Comparison of ENCODE assay signal across 1 cellular context in genomic region chr11:128837627-128838026, GRCh38.
TF ChIP-seq lines count a peak whose summit lies in the region.

No MANE protein-coding gene starts in this region.

TF ChIP-seq in SK-N-SH, 30 proteins besides CTCF, POLR2A, EP300 and RAD21 (continued from another document):
- TF ChIP-seq, protein P1, sequence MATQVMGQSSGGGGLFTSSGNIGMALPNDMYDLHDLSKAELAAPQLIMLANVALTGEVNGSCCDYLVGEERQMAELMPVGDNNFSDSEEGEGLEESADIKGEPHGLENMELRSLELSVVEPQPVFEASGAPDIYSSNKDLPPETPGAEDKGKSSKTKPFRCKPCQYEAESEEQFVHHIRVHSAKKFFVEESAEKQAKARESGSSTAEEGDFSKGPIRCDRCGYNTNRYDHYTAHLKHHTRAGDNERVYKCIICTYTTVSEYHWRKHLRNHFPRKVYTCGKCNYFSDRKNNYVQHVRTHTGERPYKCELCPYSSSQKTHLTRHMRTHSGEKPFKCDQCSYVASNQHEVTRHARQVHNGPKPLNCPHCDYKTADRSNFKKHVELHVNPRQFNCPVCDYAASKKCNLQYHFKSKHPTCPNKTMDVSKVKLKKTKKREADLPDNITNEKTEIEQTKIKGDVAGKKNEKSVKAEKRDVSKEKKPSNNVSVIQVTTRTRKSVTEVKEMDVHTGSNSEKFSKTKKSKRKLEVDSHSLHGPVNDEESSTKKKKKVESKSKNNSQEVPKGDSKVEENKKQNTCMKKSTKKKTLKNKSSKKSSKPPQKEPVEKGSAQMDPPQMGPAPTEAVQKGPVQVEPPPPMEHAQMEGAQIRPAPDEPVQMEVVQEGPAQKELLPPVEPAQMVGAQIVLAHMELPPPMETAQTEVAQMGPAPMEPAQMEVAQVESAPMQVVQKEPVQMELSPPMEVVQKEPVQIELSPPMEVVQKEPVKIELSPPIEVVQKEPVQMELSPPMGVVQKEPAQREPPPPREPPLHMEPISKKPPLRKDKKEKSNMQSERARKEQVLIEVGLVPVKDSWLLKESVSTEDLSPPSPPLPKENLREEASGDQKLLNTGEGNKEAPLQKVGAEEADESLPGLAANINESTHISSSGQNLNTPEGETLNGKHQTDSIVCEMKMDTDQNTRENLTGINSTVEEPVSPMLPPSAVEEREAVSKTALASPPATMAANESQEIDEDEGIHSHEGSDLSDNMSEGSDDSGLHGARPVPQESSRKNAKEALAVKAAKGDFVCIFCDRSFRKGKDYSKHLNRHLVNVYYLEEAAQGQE (IDR thresholded peaks at IDR 0.05; ENCODE audit: low read depth, low read length): no peak
- no peak for TF ChIP-seq USF1 (IDR thresholded peaks at IDR 0.05; ENCODE audit: borderline replicate concordance, low read depth)
